ENCODE assay signal across 1 cellular context in genomic region chr21:31781737-31782136, GRCh38.
TF ChIP-seq lines count a peak whose summit lies in the region.

No MANE protein-coding gene starts in this region.

TF ChIP-seq in HEK293, 187 proteins besides CTCF, POLR2A, EP300 and RAD21 (continued from another document):
- TF ChIP-seq PRDM2 (tag by site-specific recombination; IDR thresholded peaks at IDR 0.05; ENCODE audit: borderline replicate concordance): no peak
- no peak for TF ChIP-seq ZNF555 (tag by site-specific recombination; conservative IDR thresholded peaks at IDR 0.05)
- no peak for TF ChIP-seq ZNF112 (tag by site-specific recombination; IDR thresholded peaks at IDR 0.05)
